Comparison of ENCODE assay signal across 8 cellular contexts in genomic region chr3:195226900-195227447, GRCh38.
DNase-seq lines count a peak whose midpoint lies in the region; ATAC-seq and TF ChIP-seq lines count a peak whose summit lies in the region.

No MANE protein-coding gene starts in this region.

- no peak for ATAC-seq in GM21526 (IDR thresholded peaks at IDR 0.05; ENCODE audit: low FRiP score, unreplicated experiment)

- DNase-seq in ACHN (peak; percentile 5), GM13977 (ENCODE audit: low spot score) (no peak), iPS-NIHi7 (ENCODE audit: extremely low spot score) (peak; percentile 68), nucleus accumbens (lab: John Stamatoyannopoulos, UW) (no peak), NCI-H2196 (lab: John Stamatoyannopoulos, UW; ENCODE audit: unreplicated experiment) (no peak), kidney glomerular epithelial cell (lab: John Stamatoyannopoulos, UW) (no peak)
- DNase-seq in activated CD8-positive, alpha-beta memory T cell treated with anti-CD3 and anti-CD28 coated beads, Interleukin-2, amount 50 U/mL, for 48 hours = peak; percentile 52

- in situ Hi-C loops in ACHN (cut with HindIII; ENCODE audit: low pct_ligation_motif_present, low pct_unique_long_range_greater_than_20kb, low sequenced_read_pairs) = loop anchor here (25.0 kb wide), 1 partner anchor 540 kb away; the partner anchor contains the start of gene FAM43A
- in situ Hi-C loops in GM13977 (cut with MboI; ENCODE audit: low pct_unique_long_range_greater_than_20kb, low sequenced_read_pairs, unreplicated experiment) = no loop called here

- TF ChIP-seq CTCF in GM13977 (IDR thresholded peaks at IDR 0.05; ENCODE audit: extremely low read depth, insufficient read depth, missing control alignments) = peak; percentile 48

Comparison
In these comparisons a context has a peak if more than half of its experiments do, and no peak if none do; other contexts are left out.
1. DNase-seq: peak in ACHN (single experiment), activated CD8-positive, alpha-beta memory T cell treated with anti-CD3 and anti-CD28 coated beads, Interleukin-2, amount 50 U/mL, for 48 hours (single experiment) and iPS-NIHi7 (single experiment); none in GM13977 (single experiment), nucleus accumbens (0 of 56), NCI-H2196 (single experiment) and kidney glomerular epithelial cell (single experiment).